7 cellular contexts compared by ENCODE assay signal in genomic region chr6:2634151-2634964, GRCh38.
A peak's percentile ranks its signal among the peaks of the same experiment; 100 is the strongest.
DNase-seq lines count a peak whose midpoint lies in the region; ATAC-seq, FAIRE-seq and TF ChIP-seq lines count a peak whose summit lies in the region.

No MANE protein-coding gene starts in this region.

- WGBS in HepG2 (ENCODE audit: low lambda C conversion rate): 25% methylated on average over 57 of the region's 65 CpGs

- no peak overlapping the region for H3K9ac ChIP-seq in HepG2 (ENCODE audit: insufficient read depth, low read depth, low read length)

- DNase-seq in NCI-H524 (lab: John Stamatoyannopoulos, UW) (peak; percentile 73 to 78), dermis blood vessel endothelial cell (peak; percentile 94), HepG2 (ENCODE audit: low spot score) (peak; percentile 51)
- DNase-seq in activated CD4-positive, alpha-beta T cell treated with anti-CD3 and anti-CD28 coated beads, Interleukin-2, amount 50 U/mL, for 1 hour: peak; percentile 84
- peak; percentile 90 for DNase-seq in stimulated activated CD4-positive, alpha-beta T cell treated with anti-CD3 and anti-CD28 coated beads, Interleukin-2, amount 100 ng/mL, for 24 hours

- H3K36me3 ChIP-seq in HepG2 (replicated peaks in 1 of 2; ENCODE audit: control insufficient read depth in 1 of 2, insufficient read depth in 2 of 2, low read length in 2 of 2): no peaks in the 10 kb centered on the region

- TF ChIP-seq POLR2A in HepG2 (IDR thresholded peaks at IDR 0.05; ENCODE audit: insufficient read depth in 1 of 2, low read depth in 2 of 2, low read length in 2 of 2): no peak

- peak; percentile 98 for TF ChIP-seq RAD21 in HepG2 (CRISPR knock-in tag; IDR thresholded peaks at IDR 0.05)

- peak; percentile 72 for FAIRE-seq in HepG2 (lab: Jason Lieb, UNC)

- no peak overlapping the region for H2AFZ ChIP-seq in HepG2 (ENCODE audit: low read length)

- POLR2A ChIA-PET in HepG2 (lab: Yijun Ruan, JAX): no interaction called here

- no peaks in the 10 kb centered on the region for H4K20me1 ChIP-seq in HepG2 (ENCODE audit: insufficient read depth, low read length)

- no peaks in the 10 kb centered on the region for H3K79me2 ChIP-seq in HepG2 (ENCODE audit: insufficient read depth, low read length)

- H3K4me1 ChIP-seq in HepG2 (ENCODE audit: insufficient read depth, low read length): peaks cover 31% of the 10 kb centered on the region

- intact Hi-C loops in HepG2 (cut with micrococcal nuclease; ENCODE audit: unreplicated experiment): loop anchor here (1.0 to 10.0 kb wide), 5 partner anchors 60 to 1038 kb away; no protein-coding TSS in a partner anchor

- TF ChIP-seq CTCF in HepG2 (CRISPR knock-in tag; IDR thresholded peaks at IDR 0.05): peak; percentile 98

- H3K4me3 ChIP-seq in HepG2 (replicated peaks in 1 of 3; ENCODE audit: insufficient read depth in 1 of 3, low read depth in 2 of 3, low read length in 3 of 3): peak overlapping the region; percentile 28 to 68 (median 32); a peak in 5 of 6 replicates

- in situ Hi-C loops in HepG2 (cut with HindIII; ENCODE audit: extremely low pct_ligation_motif_present, low pct_unique_long_range_greater_than_20kb): loop anchor here (5.0 to 10.0 kb wide), 2 partner anchors 430 to 1042 kb away; no protein-coding TSS in a partner anchor

- ATAC-seq in GM18498 (IDR thresholded peaks at IDR 0.05; ENCODE audit: unreplicated experiment) (peak; percentile 84), HG03354 (IDR thresholded peaks at IDR 0.05; ENCODE audit: poor library complexity, severe bottlenecking, unreplicated experiment) (peak; percentile 87), HepG2 (peak; percentile 93)

- no peak overlapping the region for H3K27ac ChIP-seq in HepG2 (ENCODE audit: extremely low read length, insufficient read depth, low read length)

- peak overlapping the region; percentile 68 for H3K4me2 ChIP-seq in HepG2 (ENCODE audit: low read depth, low read length)

- H3K9me3 ChIP-seq in HepG2 (ENCODE audit: low read length): no peaks in the 10 kb centered on the region

- peaks cover 1 to 72% of the 10 kb centered on the region in 2 experiments for H3K27me3 ChIP-seq in HepG2 (ENCODE audit: control insufficient read depth in 1 of 2, insufficient read depth in 2 of 2, low read length in 2 of 2)

- CTCF ChIA-PET in HepG2 (lab: Yijun Ruan, JAX; ENCODE audit: low intra/inter-chr PET ratio, low total read pairs): interaction anchor here (1.6 to 1.9 kb wide), 2 partner anchors 38 to 1038 kb away, joined by 8 read pairs; no protein-coding TSS in a partner anchor

- TF ChIP-seq EP300 in HepG2 (IDR thresholded peaks at IDR 0.05; ENCODE audit: low read depth in 2 of 2, low read length in 2 of 2) (no peak), HepG2 (CRISPR knock-in tag; IDR thresholded peaks at IDR 0.05; ENCODE audit: borderline replicate concordance) (no peak)

- no TSS peak for BruUV-seq in HepG2 (replicated peaks; lab: Mats Ljungman, UMichigan)

TF ChIP-seq in HepG2, 621 proteins besides CTCF, POLR2A, EP300 and RAD21 (continues in another document):
- TF ChIP-seq MZF1 (CRISPR knock-in tag; IDR thresholded peaks at IDR 0.05; ENCODE audit: borderline replicate concordance) (no peak), THAP8 (CRISPR knock-in tag; IDR thresholded peaks at IDR 0.05; ENCODE audit: borderline replicate concordance) (no peak), HNF4A (CRISPR knock-in tag; IDR thresholded peaks at IDR 0.05) (peak; percentile 15; the same call in 1 of the 2 replicates), ZNF766 (CRISPR knock-in tag; IDR thresholded peaks at IDR 0.05; ENCODE audit: borderline replicate concordance) (peak; percentile 73; the same call in 1 of the 2 replicates), PAF1 (CRISPR knock-in tag; IDR thresholded peaks at IDR 0.05) (no peak), SRSF9 (IDR thresholded peaks at IDR 0.05; ENCODE audit: borderline replicate concordance, insufficient read depth, low read depth, low read length, poor library complexity, severe bottlenecking) (no peak), ZNF740 (CRISPR knock-in tag; IDR thresholded peaks at IDR 0.05) (0 out of 2 replicates have a peak, but pooled peaks have one; percentile 32), KDM6A (CRISPR knock-in tag; IDR thresholded peaks at IDR 0.05; ENCODE audit: low read depth) (no peak), HOXA3 (CRISPR knock-in tag; IDR thresholded peaks at IDR 0.05) (peak; percentile 64), ARNT (IDR thresholded peaks at IDR 0.05) (no peak), ZNF17 (CRISPR knock-in tag; IDR thresholded peaks at IDR 0.05) (no peak), SRSF4 (IDR thresholded peaks at IDR 0.05; ENCODE audit: low read depth, low read length, poor library complexity, severe bottlenecking) (no peak), SMC3 (IDR thresholded peaks at IDR 0.05; ENCODE audit: low read length) (peak; percentile 72; the same call in 1 of the 2 replicates), ZNF773 (CRISPR knock-in tag; IDR thresholded peaks at IDR 0.05; ENCODE audit: borderline replicate concordance) (no peak), MAX (IDR thresholded peaks at IDR 0.05) (peak; percentile 84), GMEB2 (CRISPR knock-in tag; IDR thresholded peaks at IDR 0.05; ENCODE audit: low read depth) (no peak), ZSCAN25 (CRISPR knock-in tag; IDR thresholded peaks at IDR 0.05) (peak; percentile 71; the same call in 1 of the 2 replicates), HOXA5 (CRISPR knock-in tag; IDR thresholded peaks at IDR 0.05) (peak; percentile 82), IKZF4 (CRISPR knock-in tag; IDR thresholded peaks at IDR 0.05; ENCODE audit: borderline replicate concordance, low read depth, not compliant biosample characterization) (no peak), ATAD3A (CRISPR knock-in tag; IDR thresholded peaks at IDR 0.05) (no peak), ZNF180 (CRISPR knock-in tag; IDR thresholded peaks at IDR 0.05; ENCODE audit: borderline replicate concordance, low read depth) (0 out of 2 replicates have a peak, but pooled peaks have one; percentile 60), ATF1 (CRISPR knock-in tag; IDR thresholded peaks at IDR 0.05) (no peak), DMAP1 (CRISPR knock-in tag; IDR thresholded peaks at IDR 0.05) (0 out of 2 replicates have a peak, but pooled peaks have one; percentile 49), SRF (IDR thresholded peaks at IDR 0.05; ENCODE audit: low read depth, low read length) (no peak), MBD4 (IDR thresholded peaks at IDR 0.05; ENCODE audit: borderline replicate concordance, low read length) (no peak), ZNF556 (CRISPR knock-in tag; IDR thresholded peaks at IDR 0.05; ENCODE audit: borderline replicate concordance) (peak; percentile 64; the same call in 1 of the 2 replicates), SOX6 (IDR thresholded peaks at IDR 0.05) (no peak), SOX6 (CRISPR knock-in tag; IDR thresholded peaks at IDR 0.05) (peak; percentile 37; the same call in 1 of the 2 replicates), ZNF343 (CRISPR knock-in tag; IDR thresholded peaks at IDR 0.05) (no peak), ZNF501 (CRISPR knock-in tag; IDR thresholded peaks at IDR 0.05) (peak; percentile 87), IKZF1 (IDR thresholded peaks at IDR 0.05) (no peak), TEAD3 (CRISPR knock-in tag; optimal IDR thresholded peaks at IDR 0.05; ENCODE audit: borderline replicate concordance) (peak; percentile 62), ZFP37 (CRISPR knock-in tag; IDR thresholded peaks at IDR 0.05; ENCODE audit: borderline replicate concordance) (0 out of 2 replicates have a peak, but pooled peaks have one; percentile 65), ARNTL (CRISPR knock-in tag; IDR thresholded peaks at IDR 0.05) (peak; percentile 54; the same call in 1 of the 2 replicates), MXI1 (IDR thresholded peaks at IDR 0.05; ENCODE audit: borderline replicate concordance, low read depth, low read length) (no peak), ZNF253 (CRISPR knock-in tag; IDR thresholded peaks at IDR 0.05; ENCODE audit: borderline replicate concordance) (no peak), ZNF563 (CRISPR knock-in tag; IDR thresholded peaks at IDR 0.05) (0 out of 2 replicates have a peak, but pooled peaks have one; percentile 60), PCBP2 (optimal IDR thresholded peaks at IDR 0.05; ENCODE audit: low read depth, low read length, poor library complexity, severe bottlenecking) (no peak), SYNCRIP (IDR thresholded peaks at IDR 0.05; ENCODE audit: insufficient read depth, low read depth, low read length) (no peak), MTF1 (CRISPR knock-in tag; IDR thresholded peaks at IDR 0.05) (no peak), ZNF484 (CRISPR knock-in tag; IDR thresholded peaks at IDR 0.05; ENCODE audit: borderline replicate concordance, low read depth) (no peak), ZNF10 (CRISPR knock-in tag; IDR thresholded peaks at IDR 0.05; ENCODE audit: borderline replicate concordance, low read depth) (no peak)
